ENCODE assay signal across 8 cellular contexts in the genomic region with DNA sequence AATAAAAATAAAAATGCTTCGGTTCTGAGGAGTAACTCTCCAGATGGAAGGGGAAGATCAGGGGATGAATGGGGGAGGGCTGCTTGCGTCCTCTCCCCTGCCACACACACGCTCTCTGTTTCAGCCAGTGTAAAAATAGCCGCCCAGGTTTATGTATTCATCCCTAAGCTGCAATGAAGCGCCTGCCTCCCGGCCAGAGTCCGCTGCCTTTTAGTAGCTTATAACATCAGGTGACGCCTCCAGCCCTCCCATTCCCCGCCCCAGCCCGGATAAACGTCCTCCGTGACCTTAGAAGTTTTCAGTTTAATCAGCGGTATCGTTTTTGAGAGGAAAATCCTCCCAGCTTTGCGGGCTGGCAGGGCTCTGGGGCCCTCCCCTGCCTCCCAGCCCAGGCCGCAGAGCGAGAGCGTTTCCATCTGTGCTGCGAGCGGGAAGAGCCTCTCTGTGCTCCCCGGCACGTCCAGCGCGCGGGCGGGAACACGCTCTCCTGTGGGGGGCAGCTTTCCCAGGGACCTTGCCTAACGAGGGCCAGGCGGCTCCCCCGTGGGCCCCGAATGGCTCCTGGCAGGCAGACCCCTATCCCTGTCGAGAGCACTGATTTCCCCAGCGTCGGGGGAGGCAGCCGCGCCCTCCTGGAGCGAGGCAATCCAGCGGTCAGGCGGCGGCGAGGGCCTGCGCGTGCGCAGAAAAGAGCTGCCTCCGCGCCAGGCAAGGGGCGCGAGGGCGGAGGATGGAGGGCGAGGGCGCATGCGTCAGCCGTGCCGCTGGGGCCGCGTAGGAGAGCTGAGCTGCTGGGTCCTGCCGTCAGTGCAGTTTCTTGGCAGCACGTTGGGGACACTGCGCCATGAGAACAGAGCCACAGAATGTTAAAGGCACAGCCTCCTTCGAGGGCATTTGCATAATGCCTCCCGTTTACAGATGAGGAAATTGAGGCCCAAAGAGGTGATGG.
A peak's percentile ranks its signal among the peaks of the same experiment; 100 is the strongest.
DNase-seq lines count a peak whose midpoint lies in the region; ATAC-seq and TF ChIP-seq lines count a peak whose summit lies in the region.

No MANE protein-coding gene starts in this region.

- H3F3A ChIP-seq in PC-9 (ENCODE audit: insufficient read depth, low read depth) = peaks cover 34% of the 10 kb centered on the region

- H3K4me1 ChIP-seq in PC-9 (replicated peaks; ENCODE audit: insufficient read depth) = peaks cover 46% of the 10 kb centered on the region
- H3K4me1 ChIP-seq in left ventricle myocardium inferior = peaks cover 64% of the 10 kb centered on the region

- H3K27me3 ChIP-seq in PC-9 (ENCODE audit: insufficient read depth, low read depth) (no peaks in the 10 kb centered on the region), left ventricle myocardium inferior (ENCODE audit: low read depth) (no peaks in the 10 kb centered on the region)

- peak; percentile 70 for ATAC-seq in HG02610 (IDR thresholded peaks at IDR 0.05; ENCODE audit: unreplicated experiment)

- peak overlapping the region; percentile 65 for H3K4me3 ChIP-seq in GM12864 (ENCODE audit: low read depth, low read length)
- peak overlapping the region; percentile 62 for H3K4me3 ChIP-seq in PC-9
- H3K4me3 ChIP-seq in left ventricle myocardium inferior = peak overlapping the region; percentile 76

- no TSS peak for BruUV-seq in PC-9 (replicated peaks; lab: Mats Ljungman, UMichigan)

- H3K9me2 ChIP-seq in PC-9 (ENCODE audit: insufficient read depth) = no peaks in the 10 kb centered on the region

- CTCF ChIA-PET in PC-9 (lab: Charles Lee) = interaction anchor here (0.6 to 2.4 kb wide), 7 partner anchors 33 to 553 kb away, joined by 3 to 7 read pairs (median 3); no protein-coding TSS in a partner anchor

- H4K20me1 ChIP-seq in PC-9 (ENCODE audit: insufficient read depth) = no peaks in the 10 kb centered on the region

- POLR2A ChIA-PET in PC-9 (lab: Charles Lee; ENCODE audit: unreplicated experiment) = interaction anchor here (0.5 to 2.5 kb wide), 29 partner anchors 11 to 1357 kb away, joined by 3 to 41 read pairs (median 4); partner anchors contain the start of genes SSR3 and TIPARP

- H3K4me2 ChIP-seq in PC-9 = peak overlapping the region; percentile 99

- peak; percentile 94 for DNase-seq in GM12864 (ENCODE audit: low read depth)
- DNase-seq in PC-9 = peak; percentile 90 to 97
- peak; percentile 83 for DNase-seq in activated naive CD8-positive, alpha-beta T cell treated with anti-CD3 and anti-CD28 coated beads, Interleukin-2, amount 50 U/mL, for 16 hours (ENCODE audit: low read depth, low spot score)
- peak; percentile 96 for DNase-seq in left ventricle myocardium inferior
- peak; percentile 85 for DNase-seq in renal cortical epithelial cell (ENCODE audit: low read depth)
- DNase-seq in NCI-H510A (lab: John Stamatoyannopoulos, UW) = no peak
- no peak for DNase-seq in midbrain (lab: John Stamatoyannopoulos, UW)

- peak overlapping the region; percentile 99 for H3K27ac ChIP-seq in PC-9
- H3K27ac ChIP-seq in left ventricle myocardium inferior (replicated peaks) = peak overlapping the region; percentile 100

- TF ChIP-seq CTCF in GM12864 (IDR thresholded peaks at IDR 0.05; ENCODE audit: low read depth, low read length, missing control alignments) (no peak), PC-9 (conservative IDR thresholded peaks at IDR 0.05) (no peak), left ventricle myocardium inferior (IDR thresholded peaks at IDR 0.05; ENCODE audit: borderline replicate concordance) (peak; percentile 22)

- no peaks in the 10 kb centered on the region for H3K79me2 ChIP-seq in PC-9 (ENCODE audit: low read depth)

- H2AFZ ChIP-seq in PC-9 = peak overlapping the region; percentile 76

- H3K9me3 ChIP-seq in PC-9 (ENCODE audit: insufficient read depth, low read depth) = no peaks in the 10 kb centered on the region
- H3K9me3 ChIP-seq in left ventricle myocardium inferior (replicated peaks) = no peaks in the 10 kb centered on the region

- H3K36me3 ChIP-seq in PC-9 (ENCODE audit: low read depth) (no peaks in the 10 kb centered on the region), left ventricle myocardium inferior (no peaks in the 10 kb centered on the region)

- intact Hi-C loops in PC-9 (cut with micrococcal nuclease; ENCODE audit: unreplicated experiment) (loop anchor here (1.0 to 10.0 kb wide), 4 partner anchors 262 to 1214 kb away; partner anchors contain the start of genes GMPS, LEKR1 and TIPARP), left ventricle myocardium inferior (cut with micrococcal nuclease) (loop anchor here (10.0 kb wide), 1 partner anchor 554 kb away; no protein-coding TSS in a partner anchor)

Comparison
In these comparisons a context has a peak if more than half of its experiments do, and no peak if none do; other contexts are left out.
1. DNase-seq: peak in GM12864 (single experiment), PC-9 (2 of 2), activated naive CD8-positive, alpha-beta T cell treated with anti-CD3 and anti-CD28 coated beads, Interleukin-2, amount 50 U/mL, for 16 hours (single experiment), left ventricle myocardium inferior (single experiment) and renal cortical epithelial cell (single experiment); none in NCI-H510A (single experiment) and midbrain (single experiment).
2. Peak in every context shown above with its lines, with median percentiles within 50 percentile points of each other: H3K4me3 ChIP-seq.